ENCODE assay signal across 7 cellular contexts in genomic region chr11:66327171-66328035, GRCh38. TPM values are rescaled to one million over a fixed set of nuclear protein-coding genes. Genes with fewer than 3 reads are reported as not detected.
A peak's percentile ranks its signal among the peaks of the same experiment; 100 is the strongest.
DNase-seq lines count a peak whose midpoint lies in the region; ATAC-seq and TF ChIP-seq lines count a peak whose summit lies in the region.
"Had no signal": no experiment of that assay in that cellular context is flagged by ENCODE, and none has a peak within 500 bp of the region (broad histone marks: within the 10 kb centered on the region; RNA-seq: fewer than 3 reads in every experiment).

No MANE protein-coding gene starts in this region.

- H3K27ac ChIP-seq in vagina: peak overlapping the region; percentile 93
- H3K27ac ChIP-seq: cardiac muscle cell had no signal

- no peaks in the 10 kb centered on the region for H3K9me3 ChIP-seq in vagina

- H3K27ac Mint-ChIP-seq in activated naive CD4-positive, alpha-beta T cell treated with anti-CD3 and anti-CD28 coated beads, Interleukin-2, amount 50 U/mL, for 24 hours: peak overlapping the region; percentile 61
- peak overlapping the region; percentile 59 for H3K27ac Mint-ChIP-seq in glutamatergic neuron (ENCODE audit: unreplicated experiment)

- TF ChIP-seq CTCF in glutamatergic neuron (IDR thresholded peaks at IDR 0.05; ENCODE audit: partially characterized antibody, unreplicated experiment): no peak
- no peak for TF ChIP-seq CTCF in vagina (IDR thresholded peaks at IDR 0.05)

- no peak for ATAC-seq in GM21786 (IDR thresholded peaks at IDR 0.05; ENCODE audit: unreplicated experiment)

- H3K27me3 ChIP-seq in vagina: no peaks in the 10 kb centered on the region
- H3K27me3 ChIP-seq: cardiac muscle cell had no signal

- peaks cover 50% of the 10 kb centered on the region for H3K4me1 Mint-ChIP-seq in activated naive CD4-positive, alpha-beta T cell treated with anti-CD3 and anti-CD28 coated beads, Interleukin-2, amount 50 U/mL, for 24 hours
- peaks cover 26% of the 10 kb centered on the region for H3K4me1 Mint-ChIP-seq in glutamatergic neuron (ENCODE audit: low read depth, unreplicated experiment)

- TF ChIP-seq POLR2A in vagina (IDR thresholded peaks at IDR 0.05): no peak

- no peaks in the 10 kb centered on the region for H3K36me3 Mint-ChIP-seq in activated naive CD4-positive, alpha-beta T cell treated with anti-CD3 and anti-CD28 coated beads, Interleukin-2, amount 50 U/mL, for 24 hours
- H3K36me3 Mint-ChIP-seq in glutamatergic neuron (ENCODE audit: unreplicated experiment): no peaks in the 10 kb centered on the region

- H3K9me3 Mint-ChIP-seq in activated naive CD4-positive, alpha-beta T cell treated with anti-CD3 and anti-CD28 coated beads, Interleukin-2, amount 50 U/mL, for 24 hours: no peaks in the 10 kb centered on the region
- H3K9me3 Mint-ChIP-seq in glutamatergic neuron (ENCODE audit: unreplicated experiment): peaks cover 19% of the 10 kb centered on the region

- intact Hi-C loops in vagina (cut with DNase I): loop anchor here (2.0 to 5.0 kb wide), 2 partner anchors 15 to 60 kb away; no protein-coding TSS in a partner anchor

- no peaks in the 10 kb centered on the region for H3K27me3 Mint-ChIP-seq in activated naive CD4-positive, alpha-beta T cell treated with anti-CD3 and anti-CD28 coated beads, Interleukin-2, amount 50 U/mL, for 24 hours
- peaks cover 26% of the 10 kb centered on the region for H3K27me3 Mint-ChIP-seq in glutamatergic neuron (ENCODE audit: unreplicated experiment)

- no peak for DNase-seq in activated naive CD4-positive, alpha-beta T cell treated with anti-CD3 and anti-CD28 coated beads, Interleukin-2, amount 50 U/mL, for 16 hours
- no peak for DNase-seq in glutamatergic neuron
- no peak for DNase-seq in vagina (ENCODE audit: extremely low spot score in 2 of 2)
- DNase-seq in OCI-M1 (lab: John Stamatoyannopoulos, UW): no peak

- H3K4me3 ChIP-seq in vagina: no peak overlapping the region
- H3K4me3 ChIP-seq: cardiac muscle cell had no signal

- H3K4me1 ChIP-seq in vagina: peaks cover 52% of the 10 kb centered on the region

- peak overlapping the region; percentile 2 for H3K4me3 Mint-ChIP-seq in activated naive CD4-positive, alpha-beta T cell treated with anti-CD3 and anti-CD28 coated beads, Interleukin-2, amount 50 U/mL, for 24 hours
- peak overlapping the region; percentile 56 for H3K4me3 Mint-ChIP-seq in glutamatergic neuron (ENCODE audit: unreplicated experiment)

- no peaks in the 10 kb centered on the region for H3K36me3 ChIP-seq in vagina
- H3K36me3 ChIP-seq: cardiac muscle cell had no signal

RNA-seq across cellular contexts. Expression of gene RIN1, which starts 8.8 kb away (rescaled TPM):
- 1.9 TPM for total RNA-seq in glutamatergic neuron (ENCODE audit: unreplicated experiment)
- 19.2 TPM for total RNA-seq in vagina

RNA-seq across cellular contexts. Expression of gene CD248, which starts 10.6 kb away (rescaled TPM):
- total RNA-seq in glutamatergic neuron (ENCODE audit: unreplicated experiment) (11.4 TPM), vagina (45.2 TPM)

RNA-seq across cellular contexts. Expression of gene BRMS1, which starts 17.5 kb away (rescaled TPM):
- total RNA-seq in glutamatergic neuron (ENCODE audit: unreplicated experiment) (44.0 TPM), vagina (37.1 TPM)

RNA-seq across cellular contexts. Expression of gene B4GAT1, which starts 20.0 kb away (rescaled TPM):
- total RNA-seq in glutamatergic neuron (ENCODE audit: unreplicated experiment) (42.7 TPM), vagina (25.0 TPM)

RNA-seq across cellular contexts. Expression of gene TMEM151A, which starts 35.7 kb away (rescaled TPM):
- total RNA-seq in glutamatergic neuron (ENCODE audit: unreplicated experiment) (19.2 TPM), vagina (1.7 TPM)
